ENCODE assay signal across 8 cellular contexts in genomic region chr21:36150192-36150711, GRCh38. TPM values are rescaled to one million over a fixed set of nuclear protein-coding genes. Genes with fewer than 3 reads are reported as not detected.
DNase-seq lines count a peak whose midpoint lies in the region; ATAC-seq, FAIRE-seq and TF ChIP-seq lines count a peak whose summit lies in the region.

No MANE protein-coding gene starts in this region.

- no peak for DNase-seq in T-helper 1 cell
- DNase-seq in IMR-90 = peak; percentile 54
- no peak for DNase-seq in activated naive CD4-positive, alpha-beta T cell treated with anti-CD3 and anti-CD28 coated beads, Interleukin-2, amount 50 U/mL, for 72 hours (ENCODE audit: low spot score in 2 of 2)
- no peak for DNase-seq in HepG2 (ENCODE audit: low spot score)
- peak; percentile 40 to 56 for DNase-seq in uterus
- no peak for DNase-seq in COR-L47 (lab: John Stamatoyannopoulos, UW)
- DNase-seq in stimulated activated CD4-positive, alpha-beta T cell treated with anti-CD3 and anti-CD28 coated beads, Interleukin-4, amount 100 ng/mL, for 4 hours = no peak

- CTCF ChIA-PET in IMR-90 (lab: Yijun Ruan, JAX) = no interaction called here
- CTCF ChIA-PET in HepG2 (lab: Yijun Ruan, JAX; ENCODE audit: low intra/inter-chr PET ratio, low total read pairs) = interaction anchor here (1.3 kb wide), 1 partner anchor 59 kb away, joined by 4 read pairs; no protein-coding TSS in a partner anchor

- H4K91ac ChIP-seq in IMR-90 (ENCODE audit: insufficient read depth, low read depth, low read length) = peak overlapping the region; percentile 8; the same call in 1 of the 2 replicates

- in situ Hi-C loops in IMR-90 (cut with MboI; ENCODE audit: low sequenced_read_pairs) (loop anchor here (10.0 kb wide), 1 partner anchor 55 kb away; no protein-coding TSS in a partner anchor), HepG2 (cut with HindIII; ENCODE audit: extremely low pct_ligation_motif_present, low pct_unique_long_range_greater_than_20kb) (loop anchor here (5.0 kb wide), 1 partner anchor 182 kb away; no protein-coding TSS in a partner anchor)

- no peaks in the 10 kb centered on the region for H3K79me2 ChIP-seq in HepG2 (ENCODE audit: insufficient read depth, low read length)

- no peak overlapping the region for H2AK9ac ChIP-seq in IMR-90 (replicated peaks; ENCODE audit: low read depth, low read length, poor library complexity)

- ATAC-seq in IMR-90 (ENCODE audit: low read depth) = peak; percentile 78
- ATAC-seq in activated naive CD4-positive, alpha-beta T cell treated with anti-CD3 and anti-CD28 coated beads, Interleukin-2, amount 50 U/mL, for 72 hours = peak in 1 of 2 donors; percentile 72
- peak; percentile 67 for ATAC-seq in HepG2

- peaks cover 6% of the 10 kb centered on the region for H3K27me3 Mint-ChIP-seq in T-helper 1 cell treated with Interleukin-12 subunit alpha and Interleukin-12 subunit beta and Interleukin-4 antibody, amounts not matched to agents 30 μg/mL and 1 μg/mL, for 36 hours (ENCODE audit: low read depth)

- peaks cover 29% of the 10 kb centered on the region for H3K4me1 Mint-ChIP-seq in T-helper 1 cell treated with Interleukin-12 subunit alpha and Interleukin-12 subunit beta and Interleukin-4 antibody, amounts not matched to agents 30 μg/mL and 1 μg/mL, for 36 hours (ENCODE audit: low read depth)

- H3K27me3 ChIP-seq in IMR-90 (ENCODE audit: control insufficient read depth, insufficient read depth, low read length) (no peaks in the 10 kb centered on the region), HepG2 (ENCODE audit: control insufficient read depth in 1 of 2, insufficient read depth in 2 of 2, low read length in 2 of 2) (no peaks in the 10 kb centered on the region), uterus (no peaks in the 10 kb centered on the region)

- FAIRE-seq in HepG2 (lab: Jason Lieb, UNC) = no peak

- H2BK20ac ChIP-seq in IMR-90 (ENCODE audit: low read depth, low read length) = no peak overlapping the region

- H3K9me3 ChIP-seq in IMR-90 (ENCODE audit: control insufficient read depth, insufficient read depth, low read length) (no peaks in the 10 kb centered on the region; the same call in 1 of the 2 replicates), HepG2 (ENCODE audit: low read length) (no peaks in the 10 kb centered on the region), uterus (no peaks in the 10 kb centered on the region)

- no peak overlapping the region for H3K4me3 Mint-ChIP-seq in T-helper 1 cell treated with Interleukin-12 subunit alpha and Interleukin-12 subunit beta and Interleukin-4 antibody, amounts not matched to agents 30 μg/mL and 1 μg/mL, for 36 hours

- 0 out of 2 replicates have a peak overlapping the region, but pooled peaks have one; percentile 2 for H2BK120ac ChIP-seq in IMR-90 (ENCODE audit: low read depth, low read length)

- H3K27ac Mint-ChIP-seq in T-helper 1 cell treated with Interleukin-12 subunit alpha and Interleukin-12 subunit beta and Interleukin-4 antibody, amounts not matched to agents 30 μg/mL and 1 μg/mL, for 36 hours = peak overlapping the region; percentile 78
- H3K27ac Mint-ChIP-seq in activated naive CD4-positive, alpha-beta T cell treated with anti-CD3 and anti-CD28 coated beads, Interleukin-2, amount 50 U/mL, for 72 hours = peak overlapping the region; percentile 63 to 65

- peaks cover 5% of the 10 kb centered on the region; the same call in 1 of the 2 replicates for H3K9me1 ChIP-seq in IMR-90 (ENCODE audit: insufficient read depth, low read length)

- peaks cover 7% of the 10 kb centered on the region for H3K4me1 ChIP-seq in IMR-90 (ENCODE audit: control insufficient read depth, insufficient read depth, low read length)
- peaks cover 21% of the 10 kb centered on the region for H3K4me1 ChIP-seq in HepG2 (ENCODE audit: insufficient read depth, low read length)
- H3K4me1 ChIP-seq in uterus = peaks cover 0 to 7% of the 10 kb centered on the region in 2 donors

- H4K20me1 ChIP-seq in IMR-90 (ENCODE audit: insufficient read depth, low read length) (no peaks in the 10 kb centered on the region), HepG2 (ENCODE audit: insufficient read depth, low read length) (no peaks in the 10 kb centered on the region)

- H2BK5ac ChIP-seq in IMR-90 (ENCODE audit: low read depth, low read length, poor library complexity, severe bottlenecking) = peak overlapping the region; percentile 6

- no peak overlapping the region for H3K23ac ChIP-seq in IMR-90 (ENCODE audit: low read depth, low read length)

- no peaks in the 10 kb centered on the region; a peak in 1 of 4 replicates for H3K79me1 ChIP-seq in IMR-90 (ENCODE audit: low read depth in 1 of 2, low read length in 2 of 2)

- TF ChIP-seq CTCF in IMR-90 (conservative IDR thresholded peaks at IDR 0.05; ENCODE audit: low read depth, low read length) = no peak
- TF ChIP-seq CTCF in HepG2 (CRISPR knock-in tag; IDR thresholded peaks at IDR 0.05) = no peak
- no peak for TF ChIP-seq CTCF in uterus (IDR thresholded peaks at IDR 0.05)

- no CpG with 5 or more reads among the region's 3 CpGs for WGBS in IMR-90 (ENCODE audit: extremely low coverage in 2 of 2, insufficient read length in 1 of 2), 2 experiments
- 7% methylated on average over 3 of the region's 3 CpGs for WGBS in HepG2 (ENCODE audit: low lambda C conversion rate)

- H3K4me2 ChIP-seq in IMR-90 (ENCODE audit: low read depth, low read length) (no peak overlapping the region), HepG2 (ENCODE audit: low read depth, low read length) (peak overlapping the region; percentile 53)

- no peak for TF ChIP-seq EP300 in HepG2 (IDR thresholded peaks at IDR 0.05; ENCODE audit: low read depth in 2 of 2, low read length in 2 of 2)
- TF ChIP-seq EP300 in HepG2 (CRISPR knock-in tag; IDR thresholded peaks at IDR 0.05; ENCODE audit: borderline replicate concordance) = no peak

- peak overlapping the region; percentile 12; the same call in 1 of the 2 replicates for H3K4ac ChIP-seq in IMR-90 (ENCODE audit: low read depth, low read length)

- peaks cover 13% of the 10 kb centered on the region for H3K36me3 Mint-ChIP-seq in T-helper 1 cell treated with Interleukin-12 subunit alpha and Interleukin-12 subunit beta and Interleukin-4 antibody, amounts not matched to agents 30 μg/mL and 1 μg/mL, for 36 hours (ENCODE audit: low read depth)
- peaks cover 7 to 8% of the 10 kb centered on the region in 2 donors for H3K36me3 Mint-ChIP-seq in activated naive CD4-positive, alpha-beta T cell treated with anti-CD3 and anti-CD28 coated beads, Interleukin-2, amount 50 U/mL, for 72 hours

- peak overlapping the region; percentile 77 for H2AFZ ChIP-seq in IMR-90 (replicated peaks; ENCODE audit: low read length, poor library complexity)
- H2AFZ ChIP-seq in HepG2 (ENCODE audit: low read length) = no peak overlapping the region

- H2BK15ac ChIP-seq in IMR-90 (ENCODE audit: low read depth, low read length) = 0 out of 3 replicates have a peak overlapping the region, but pooled peaks have one; percentile 11

- TF ChIP-seq RAD21 in IMR-90 (IDR thresholded peaks at IDR 0.05; ENCODE audit: low read length) = no peak
- TF ChIP-seq RAD21 in HepG2 (CRISPR knock-in tag; IDR thresholded peaks at IDR 0.05) = no peak

- H3K18ac ChIP-seq in IMR-90 (ENCODE audit: low read depth, low read length) = no peak overlapping the region; the same call in 1 of the 2 replicates

- H4K5ac ChIP-seq in IMR-90 (ENCODE audit: low read depth, low read length) = peak overlapping the region; percentile 14

- intact Hi-C loops in IMR-90 (cut with micrococcal nuclease) (no loop called here), HepG2 (cut with micrococcal nuclease; ENCODE audit: unreplicated experiment) (no loop called here), uterus (cut with DNase I; ENCODE audit: low total_unique reads) (no loop called here)

- dilution Hi-C loops in IMR-90 (cut with HindIII; ENCODE audit: low sequenced_read_pairs, unreplicated experiment) = no loop called here

- H3K27ac ChIP-seq in IMR-90 (ENCODE audit: insufficient read depth, low read length) (0 out of 2 replicates have a peak overlapping the region, but pooled peaks have one; percentile 7), HepG2 (ENCODE audit: extremely low read length, insufficient read depth, low read length) (peak overlapping the region; percentile 45), uterus (peak overlapping the region; percentile 39 to 63)

- peak overlapping the region; percentile 72 for H4K8ac ChIP-seq in IMR-90 (ENCODE audit: low read depth in 2 of 2, low read length in 2 of 2)

- H3K4me3 ChIP-seq in IMR-90 (ENCODE audit: insufficient read depth, low read depth, low read length) (no peak overlapping the region), HepG2 (replicated peaks in 1 of 3; ENCODE audit: insufficient read depth in 1 of 3, low read depth in 2 of 3, low read length in 3 of 3) (no peak overlapping the region), uterus (no peak overlapping the region)

- H3K9ac ChIP-seq in IMR-90 (ENCODE audit: low read depth, low read length) (no peak overlapping the region), HepG2 (ENCODE audit: insufficient read depth, low read depth, low read length) (no peak overlapping the region)

- H3K9me3 Mint-ChIP-seq in T-helper 1 cell treated with Interleukin-12 subunit alpha and Interleukin-12 subunit beta and Interleukin-4 antibody, amounts not matched to agents 30 μg/mL and 1 μg/mL, for 36 hours = no peaks in the 10 kb centered on the region
- H3K9me3 Mint-ChIP-seq in activated naive CD4-positive, alpha-beta T cell treated with anti-CD3 and anti-CD28 coated beads, Interleukin-2, amount 50 U/mL, for 72 hours = no peaks in the 10 kb centered on the region

- POLR2A ChIA-PET in IMR-90 (lab: Charles Lee; ENCODE audit: unreplicated experiment) (no interaction called here), HepG2 (lab: Yijun Ruan, JAX) (no interaction called here)

- H3K56ac ChIP-seq in IMR-90 (ENCODE audit: extremely low read depth, insufficient read depth, low read length) = no peak overlapping the region

- H3K14ac ChIP-seq in IMR-90 (replicated peaks; ENCODE audit: low read depth, low read length) = peak overlapping the region; percentile 57; the same call in 1 of the 2 replicates

- H2AK5ac ChIP-seq in IMR-90 (ENCODE audit: low read depth, low read length) = peak overlapping the region; percentile 56; the same call in 1 of the 2 replicates

- BruUV-seq in IMR-90 (replicated peaks; lab: Mats Ljungman, UMichigan) (no TSS peak), HepG2 (replicated peaks; lab: Mats Ljungman, UMichigan) (no TSS peak)

- no peaks in the 10 kb centered on the region for H3K36me3 ChIP-seq in IMR-90 (ENCODE audit: control insufficient read depth, insufficient read depth, low read length)
- H3K36me3 ChIP-seq in HepG2 (replicated peaks in 1 of 2; ENCODE audit: control insufficient read depth in 1 of 2, insufficient read depth in 2 of 2, low read length in 2 of 2) = no peaks in the 10 kb centered on the region
- no peaks in the 10 kb centered on the region for H3K36me3 ChIP-seq in uterus

- TF ChIP-seq POLR2A in IMR-90 (IDR thresholded peaks at IDR 0.05; ENCODE audit: low read depth, low read length) = no peak
- no peak for TF ChIP-seq POLR2A in HepG2 (IDR thresholded peaks at IDR 0.05; ENCODE audit: insufficient read depth in 1 of 2, low read depth in 2 of 2, low read length in 2 of 2)
- TF ChIP-seq POLR2A in uterus (IDR thresholded peaks at IDR 0.05) = no peak

RNA-seq across cellular contexts. Expression of gene DOP1B, which starts 6.4 kb away (rescaled TPM):
- total RNA-seq in IMR-90 (2012; rRNA removed) (7.5 and 8.8 TPM in 2 replicates), HepG2 (2016; rRNA removed; fragmentation: Illumina TruSeq; extraction: Trizol) (2.8 and 3.0 TPM in 2 replicates), uterus (10 to 100 TPM in 3 of 4 donors, 1 to 10 TPM in 1; 3.8 to 18.7 (median 14.9) TPM)
- polyA plus RNA-seq in IMR-90 (2012; rRNA removed) (12.2 and 13.0 TPM in 2 replicates), HepG2 (2011; rRNA removed) (2.3 and 3.2 TPM in 2 replicates)
- polyA plus RNA-seq in IMR-90 (2012; cell fraction: cytosol; rRNA removed) = 8.1 and 10.8 TPM in 2 replicates
- 12.9 and 16.4 TPM in 2 replicates for polyA plus RNA-seq in IMR-90 (2012; cell fraction: nucleus; rRNA removed; ENCODE audit: low replicate concordance)
- 10 to 100 TPM; 12.1 to 12.9 TPM for total RNA-seq in activated naive CD4-positive, alpha-beta T cell treated with anti-CD3 and anti-CD28 coated beads, Interleukin-2, amount 50 U/mL, for 72 hours
- 2.6 and 3.3 TPM in 2 replicates for total RNA-seq in HepG2 (2016; cell fraction: cytosol; rRNA removed; fragmentation: Illumina TruSeq; extraction: Trizol; ENCODE audit: low read depth)
- 2.4 and 3.0 TPM in 2 replicates for total RNA-seq in HepG2 (2016; cell fraction: insoluble cytoplasmic fraction; rRNA removed; fragmentation: Illumina TruSeq; extraction: Trizol)
- total RNA-seq in HepG2 (2016; cell fraction: membrane; rRNA removed; fragmentation: Illumina TruSeq; extraction: Trizol) = 1.3 and 1.6 TPM in 2 replicates
- 2.4 and 2.5 TPM in 2 replicates for total RNA-seq in HepG2 (2016; cell fraction: nucleus; rRNA removed; fragmentation: Illumina TruSeq; extraction: Trizol)
- polyA plus RNA-seq in HepG2 (2011; cell fraction: cytosol; rRNA removed) = 2.0 and 2.3 TPM in 2 replicates
- polyA plus RNA-seq in HepG2 (2011; cell fraction: nucleus; rRNA removed) = 4.2 and 4.4 TPM in 2 replicates
- 3.9 TPM in 2 replicates for polyA plus RNA-seq in HepG2 (2012)
- polyA plus RNA-seq in HepG2 (2016; cell fraction: cytosol; fragmentation: Illumina TruSeq; extraction: Trizol; ENCODE audit: low read depth) = 0.11 and 0.18 TPM in 2 replicates
- 1.6 TPM in 2 replicates for polyA plus RNA-seq in HepG2 (2016; cell fraction: insoluble cytoplasmic fraction; fragmentation: Illumina TruSeq; extraction: Trizol; ENCODE audit: low read depth)
- polyA plus RNA-seq in HepG2 (2016; cell fraction: membrane; fragmentation: Illumina TruSeq; extraction: Trizol; ENCODE audit: low read depth) = 0.45 and 0.50 TPM in 2 replicates
- polyA plus RNA-seq in HepG2 (2016; cell fraction: nucleus; fragmentation: Illumina TruSeq; extraction: Trizol; ENCODE audit: insufficient read depth, low read depth) = 3.0 and 3.5 TPM in 2 replicates
- polyA minus RNA-seq in HepG2 (2011; rRNA and poly(A)+ RNA removed; ENCODE audit: low replicate concordance) = 1.9 and 6.3 TPM in 2 replicates
- 5.7 and 6.1 TPM in 2 replicates for polyA minus RNA-seq in HepG2 (2011; cell fraction: cytosol; rRNA and poly(A)+ RNA removed)
- polyA minus RNA-seq in HepG2 (2011; cell fraction: nucleus; rRNA and poly(A)+ RNA removed) = 8.0 and 8.5 TPM in 2 replicates

RNA-seq across cellular contexts. Expression of gene CBR3, which starts 15.4 kb away (rescaled TPM):
- 12.8 and 13.4 TPM in 2 replicates for total RNA-seq in IMR-90 (2012; rRNA removed)
- 15.4 and 18.7 TPM in 2 replicates for polyA plus RNA-seq in IMR-90 (2012; rRNA removed)
- 12.7 and 18.1 TPM in 2 replicates for polyA plus RNA-seq in IMR-90 (2012; cell fraction: cytosol; rRNA removed)
- 5.1 and 8.9 TPM in 2 replicates for polyA plus RNA-seq in IMR-90 (2012; cell fraction: nucleus; rRNA removed; ENCODE audit: low replicate concordance)
- total RNA-seq in activated naive CD4-positive, alpha-beta T cell treated with anti-CD3 and anti-CD28 coated beads, Interleukin-2, amount 50 U/mL, for 72 hours = 10 to 100 TPM in 1 of 2 donors, 1 to 10 TPM in 1; 9.6 to 23.2 TPM
- not detected in 2 replicates for total RNA-seq in HepG2 (2016; rRNA removed; fragmentation: Illumina TruSeq; extraction: Trizol)
- total RNA-seq in HepG2 (2016; cell fraction: cytosol; rRNA removed; fragmentation: Illumina TruSeq; extraction: Trizol; ENCODE audit: low read depth) = not detected in 2 replicates
- total RNA-seq in HepG2 (2016; cell fraction: insoluble cytoplasmic fraction; rRNA removed; fragmentation: Illumina TruSeq; extraction: Trizol) = not detected in 2 replicates
- not detected in 2 replicates for total RNA-seq in HepG2 (2016; cell fraction: membrane; rRNA removed; fragmentation: Illumina TruSeq; extraction: Trizol)
- total RNA-seq in HepG2 (2016; cell fraction: nucleus; rRNA removed; fragmentation: Illumina TruSeq; extraction: Trizol) = not detected in 2 replicates
- polyA plus RNA-seq in HepG2 (2011; rRNA removed) = not detected in 2 replicates
- polyA plus RNA-seq in HepG2 (2011; cell fraction: cytosol; rRNA removed) = not detected in 2 replicates
- polyA plus RNA-seq in HepG2 (2011; cell fraction: nucleus; rRNA removed) = 0.14 TPM in 1 of 2 replicates, not detected in the other
- polyA plus RNA-seq in HepG2 (2012) = not detected in 2 replicates
- polyA plus RNA-seq in HepG2 (2016; cell fraction: cytosol; fragmentation: Illumina TruSeq; extraction: Trizol; ENCODE audit: low read depth) = not detected in 2 replicates
- not detected in 2 replicates for polyA plus RNA-seq in HepG2 (2016; cell fraction: insoluble cytoplasmic fraction; fragmentation: Illumina TruSeq; extraction: Trizol; ENCODE audit: low read depth)
- not detected in 2 replicates for polyA plus RNA-seq in HepG2 (2016; cell fraction: membrane; fragmentation: Illumina TruSeq; extraction: Trizol; ENCODE audit: low read depth)
- polyA plus RNA-seq in HepG2 (2016; cell fraction: nucleus; fragmentation: Illumina TruSeq; extraction: Trizol; ENCODE audit: insufficient read depth, low read depth) = not detected in 2 replicates
- polyA minus RNA-seq in HepG2 (2011; rRNA and poly(A)+ RNA removed; ENCODE audit: low replicate concordance) = 2.9 TPM in 1 of 2 replicates, not detected in the other
- not detected in 2 replicates for polyA minus RNA-seq in HepG2 (2011; cell fraction: cytosol; rRNA and poly(A)+ RNA removed)
- not detected in 2 replicates for polyA minus RNA-seq in HepG2 (2011; cell fraction: nucleus; rRNA and poly(A)+ RNA removed)
- total RNA-seq in uterus = 1 to 10 TPM; 2.6 to 7.3 (median 5.2) TPM

Comparison
In these comparisons a context has a peak if more than half of its experiments do, and no peak if none do; other contexts are left out.
1. DNase-seq: peak in IMR-90 (single experiment) and uterus (2 of 2); none in T-helper 1 cell (0 of 5), activated naive CD4-positive, alpha-beta T cell treated with anti-CD3 and anti-CD28 coated beads, Interleukin-2, amount 50 U/mL, for 72 hours (0 of 2), HepG2 (single experiment), COR-L47 (single experiment) and stimulated activated CD4-positive, alpha-beta T cell treated with anti-CD3 and anti-CD28 coated beads, Interleukin-4, amount 100 ng/mL, for 4 hours (0 of 2).
2. Peak in every context shown above with its lines, with median percentiles within 50 percentile points of each other: H3K27ac ChIP-seq.